Comparison of ENCODE assay signal across 28 cellular contexts in the genomic region with DNA sequence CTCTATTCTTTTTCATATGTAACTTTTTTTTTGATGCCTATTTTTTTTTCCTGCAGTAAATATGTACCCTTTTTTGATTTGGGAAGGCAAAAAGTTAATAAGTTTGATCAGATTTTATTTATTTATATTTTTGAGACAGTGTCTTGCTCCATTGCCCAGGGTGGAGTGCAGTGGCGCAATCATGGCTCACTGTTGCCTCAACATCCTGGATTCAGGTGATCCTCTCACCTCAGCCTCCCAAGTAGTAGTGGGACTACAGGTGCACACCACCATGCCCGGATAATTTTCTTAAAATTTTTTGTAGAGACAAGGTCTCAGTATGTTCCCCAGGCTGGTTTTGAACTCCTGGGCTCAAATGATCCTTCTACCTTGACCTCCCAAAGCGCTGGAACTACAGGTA.
"Had no signal": no experiment of that assay in that cellular context is flagged by ENCODE, and none has a peak within 500 bp of the region (broad histone marks: within the 10 kb centered on the region; RNA-seq: fewer than 3 reads in every experiment).

No MANE protein-coding gene starts in this region.

- H3K9me3 ChIP-seq: neutrophil, pancreas, prostate gland, spleen, suprapubic skin, testis, tibial artery, transverse colon, upper lobe of right lung, uterus had no signal

- H3K4me2 ChIP-seq: smooth muscle cell had no signal

- H3K27me3 ChIP-seq: neutrophil, pancreas, spleen, suprapubic skin, testis, tibial artery, transverse colon, upper lobe of right lung, uterus had no signal

- DNase-seq: naive thymus-derived CD8-positive, alpha-beta T cell; nephron progenitor cell; nucleus accumbens; pancreas; right cardiac atrium; spleen; stimulated activated CD4-positive, alpha-beta T cell treated with anti-CD3 and anti-CD28 coated beads, Interleukin-12 subunit alpha, Interleukin-12 subunit beta, amount 100 ng/mL, for 4 hours; stimulated activated CD4-positive, alpha-beta T cell treated with anti-CD3 and anti-CD28 coated beads, Interleukin-1b, Interleukin-23, amount 100 ng/mL, for 48 hours; stimulated activated CD4-positive, alpha-beta T cell treated with anti-CD3 and anti-CD28 coated beads, Interleukin-4, amount 100 ng/mL, for 1 hour; stimulated activated CD4-positive, alpha-beta T cell treated with anti-CD3 and anti-CD28 coated beads, Interleukin-4, amount 100 ng/mL, for 4 hours; stimulated activated CD8-positive, alpha-beta memory T cell treated with anti-CD3 and anti-CD28 coated beads, Interleukin-4, amount 100 ng/mL, for 48 hours; stimulated activated naive CD4-positive, alpha-beta T cell; stimulated activated naive CD8-positive, alpha-beta T cell treated with anti-CD3 and anti-CD28 coated beads, Interleukin-15, amount 100 ng/mL, for 72 hours; stimulated activated naive CD8-positive, alpha-beta T cell treated with anti-CD3 and anti-CD28 coated beads, Interleukin-15, Interleukin-2, amounts not matched to agents 100 U/mL and 50 U/mL, for 24 hours; substantia nigra; testis; tibial artery; transverse colon; upper lobe of right lung; uterus had no signal

- H3K36me3 ChIP-seq: prostate gland, uterus had no signal

- H3K27ac ChIP-seq: neutrophil, pancreas, prostate gland, skin epidermis, spleen, suprapubic skin, testis, transverse colon, upper lobe of right lung, uterus had no signal

- ATAC-seq: naive thymus-derived CD8-positive, alpha-beta T cell; natural killer cell treated with Interleukin-12 subunit alpha and Interleukin-12 subunit beta and Interleukin-15 and Interleukin-18, amount 100 ng/mL, for 72 hours; right cardiac atrium; sciatic nerve; stimulated activated memory B cell treated with anti-CD40 and anti-IgM and Interleukin-4, amounts not matched to agents 10 μg/mL and 1 μg/mL and 100 μg/mL, for 72 hours; stimulated activated naive CD8-positive, alpha-beta T cell treated with anti-CD3 and anti-CD28 coated beads, Interleukin-15, amount 100 ng/mL, for 72 hours; stimulated activated naive CD8-positive, alpha-beta T cell treated with anti-CD3 and anti-CD28 coated beads, Interleukin-15, Interleukin-2, amounts not matched to agents 100 U/mL and 50 U/mL, for 24 hours; upper lobe of right lung had no signal

- H3K4me3 ChIP-seq: pancreas, prostate gland, skin epidermis, smooth muscle cell, spleen, suprapubic skin, testis, tibial artery, transverse colon, upper lobe of right lung, uterus had no signal

- H3K4me1 ChIP-seq: prostate gland, spleen, suprapubic skin, testis, upper lobe of right lung, uterus had no signal
